Comparison of ENCODE assay signal across 16 cellular contexts in genomic region chr1:44290250-44291094, GRCh38.
DNase-seq lines count a peak whose midpoint lies in the region; ATAC-seq, FAIRE-seq and TF ChIP-seq lines count a peak whose summit lies in the region.
"Had no signal": no experiment of that assay in that cellular context is flagged by ENCODE, and none has a peak within 500 bp of the region (broad histone marks: within the 10 kb centered on the region; RNA-seq: fewer than 3 reads in every experiment).

No MANE protein-coding gene starts in this region.

- CTCF ChIA-PET in HEK293 (lab: Yijun Ruan, JAX) (interaction anchor here (0.7 to 1.2 kb wide), 3 partner anchors 23 to 101 kb away, joined by 3 to 6 read pairs (median 4); no protein-coding TSS in a partner anchor), K562 (lab: Yijun Ruan, JAX; ENCODE audit: low intra/inter-chr PET ratio) (no interaction called here), SK-N-SH (lab: Yijun Ruan, JAX) (interaction anchor here (4.5 kb wide), 1 partner anchor 73 kb away, joined by 16 read pairs; no protein-coding TSS in a partner anchor)

- TF ChIP-seq CTCF in HEK293 (tag by site-specific recombination; IDR thresholded peaks at IDR 0.05) = no peak
- peak; percentile 43 to 59 (median 50) for TF ChIP-seq CTCF in K562 (IDR thresholded peaks at IDR 0.05 in 2 of 3, conservative IDR thresholded peaks at IDR 0.05 in 1 of 3; ENCODE audit: insufficient read depth in 2 of 3, low read depth in 1 of 3, low read length in 3 of 3)
- no peak for TF ChIP-seq CTCF in osteoblast (IDR thresholded peaks at IDR 0.05; ENCODE audit: extremely low read depth, low read depth, low read length)
- no peak for TF ChIP-seq CTCF in SK-N-SH (IDR thresholded peaks at IDR 0.05)

- intact Hi-C loops in K562 (cut with micrococcal nuclease) = loop anchor here (2.0 to 10.0 kb wide), 3 partner anchors 52 to 304 kb away; partner anchors contain the start of gene CCDC24

- no peak overlapping the region for H3K4me3 ChIP-seq in HEK293 (ENCODE audit: low read depth, low read length)
- no peak overlapping the region for H3K4me3 ChIP-seq in K562
- H3K4me3 ChIP-seq in osteoblast (ENCODE audit: insufficient read depth, low read length) = no peak overlapping the region
- no peak overlapping the region for H3K4me3 ChIP-seq in SK-N-SH (ENCODE audit: low read depth in 2 of 2, low read length in 1 of 2)
- H3K4me3 ChIP-seq: HAP-1 had no signal

- ATAC-seq in K562 (peak; percentile 82), GM21367 (IDR thresholded peaks at IDR 0.05; ENCODE audit: unreplicated experiment) (no peak), GM18498 (IDR thresholded peaks at IDR 0.05; ENCODE audit: unreplicated experiment) (no peak)
- ATAC-seq: PC-3, T-cell had no signal

- peak; percentile 31 for DNase-seq in NCI-H69 (lab: John Stamatoyannopoulos, UW)
- peak; percentile 78 to 89 (median 84) for DNase-seq in K562 (ENCODE audit: extremely low read depth in 1 of 4, low spot score in 3 of 4)
- DNase-seq in osteoblast (ENCODE audit: insufficient read length, low spot score, missing footprints) = peak; percentile 29
- DNase-seq in SK-N-SH = no peak
- DNase-seq: DMS 273 treated with DMSO at 0.1 percent for 48 hours; KG1; NCI-H187 treated with DMSO at 0.1 percent for 48 hours; NCI-H2171; NCI-H524 treated with DMSO at 0.1 percent for 48 hours; NK-92 treated with Interleukin-12 subunit alpha and Interleukin-12 subunit beta, amount 100 ng/mL, for 24 hours; PC-3; T-cell had no signal

- WGBS in K562 (ENCODE audit: insufficient coverage, low coverage, missing lambda C conversion rate) = 1% methylated on average over 11 of the region's 11 CpGs
- WGBS in SK-N-SH (ENCODE audit: low lambda C conversion rate) = 92% methylated on average over 8 of the region's 11 CpGs

- H3K27me3 ChIP-seq in K562 (ENCODE audit: control insufficient read depth in 2 of 2, insufficient read depth in 2 of 2, low read length in 2 of 2) = no peaks in the 10 kb centered on the region
- no peaks in the 10 kb centered on the region for H3K27me3 ChIP-seq in osteoblast (ENCODE audit: insufficient read depth, low read length)
- H3K27me3 ChIP-seq in SK-N-SH (ENCODE audit: insufficient read depth) = no peaks in the 10 kb centered on the region

- H4K20me1 ChIP-seq in K562 (replicated peaks; ENCODE audit: control insufficient read depth, insufficient read depth, low read length) = no peaks in the 10 kb centered on the region; the same call in 1 of the 2 replicates
- H4K20me1 ChIP-seq in osteoblast (ENCODE audit: insufficient read depth, low read length) = peaks cover 32% of the 10 kb centered on the region
- H4K20me1 ChIP-seq in SK-N-SH (ENCODE audit: insufficient read depth) = no peaks in the 10 kb centered on the region

- TF ChIP-seq POLR2A in K562 (conservative IDR thresholded peaks at IDR 0.05) = no peak

- TF ChIP-seq EP300 in K562 (IDR thresholded peaks at IDR 0.05; ENCODE audit: low read length) = peak; percentile 97
- TF ChIP-seq EP300 in SK-N-SH (IDR thresholded peaks at IDR 0.05; ENCODE audit: borderline replicate concordance in 1 of 2, low read depth in 1 of 2, low read length in 1 of 2) = no peak

- H3K27ac ChIP-seq in HEK293 (ENCODE audit: extremely low read depth, low read depth, low read length) (no peak overlapping the region), K562 (ENCODE audit: extremely low read depth, low read depth, low read length) (peak overlapping the region; percentile 78), osteoblast (ENCODE audit: low read depth, low read length) (no peak overlapping the region), SK-N-SH (ENCODE audit: low read depth in 2 of 2, low read length in 1 of 2) (no peak overlapping the region)

- H3K9me2 ChIP-seq in SK-N-SH = no peaks in the 10 kb centered on the region

- in situ Hi-C loops in K562 (cut with MboI) = loop anchor here (5.0 to 10.0 kb wide), 2 partner anchors 73 to 196 kb away; no protein-coding TSS in a partner anchor

- H2AFZ ChIP-seq in K562 (ENCODE audit: low read depth, low read length) (peak overlapping the region; percentile 71), osteoblast (ENCODE audit: low read length) (no peak overlapping the region), SK-N-SH (ENCODE audit: low read depth) (no peak overlapping the region)

- FAIRE-seq in K562 (lab: Jason Lieb, UNC) = peak; percentile 86

- H3K4me2 ChIP-seq in K562 (ENCODE audit: insufficient read depth, low read length) (peak overlapping the region; percentile 68), osteoblast (ENCODE audit: insufficient read depth, low read length) (no peak overlapping the region), SK-N-SH (no peak overlapping the region)

- H3F3A ChIP-seq in SK-N-SH (replicated peaks; ENCODE audit: insufficient read depth) = no peaks in the 10 kb centered on the region

- H3K9ac ChIP-seq in K562 (ENCODE audit: insufficient read depth in 1 of 2, low read depth in 2 of 2, low read length in 2 of 2) (peak overlapping the region; percentile 35 to 59; a peak in 3 of 4 replicates), SK-N-SH (no peak overlapping the region)

- peaks cover 4% of the 10 kb centered on the region for H3K9me1 ChIP-seq in K562 (ENCODE audit: control insufficient read depth, insufficient read depth, low read length)

- H3K4me1 ChIP-seq in HEK293 (ENCODE audit: control insufficient read depth, insufficient read depth, low read length) = no peaks in the 10 kb centered on the region
- H3K4me1 ChIP-seq in K562 (replicated peaks in 1 of 2; ENCODE audit: control insufficient read depth in 2 of 2, insufficient read depth in 2 of 2, low read length in 2 of 2) = peaks cover 31 to 39% of the 10 kb centered on the region in 2 experiments
- peaks cover 15% of the 10 kb centered on the region for H3K4me1 ChIP-seq in osteoblast (ENCODE audit: insufficient read depth, low read length)
- peaks cover 0 to 26% of the 10 kb centered on the region in 2 experiments; a peak in 1 of 4 replicates for H3K4me1 ChIP-seq in SK-N-SH (ENCODE audit: control insufficient read depth in 1 of 2, insufficient read depth in 2 of 2, low read depth in 1 of 2, low read length in 1 of 2)
- H3K4me1 ChIP-seq: HAP-1 had no signal

- TF ChIP-seq RAD21 in K562 (CRISPR knock-in tag; conservative IDR thresholded peaks at IDR 0.05 in 1 of 2, IDR thresholded peaks at IDR 0.05 in 1 of 2) (no peak), SK-N-SH (IDR thresholded peaks at IDR 0.05; ENCODE audit: low read length) (no peak)

- H3K9me3 ChIP-seq in HEK293 (ENCODE audit: control insufficient read depth, insufficient read depth, low read depth, low read length) (no peaks in the 10 kb centered on the region), K562 (replicated peaks; ENCODE audit: control insufficient read depth, insufficient read depth, low read depth, low read length) (no peaks in the 10 kb centered on the region), osteoblast (ENCODE audit: low read depth, low read length) (no peaks in the 10 kb centered on the region), SK-N-SH (no peaks in the 10 kb centered on the region)
- H3K9me3 ChIP-seq: HAP-1 had no signal

- BruUV-seq in K562 (replicated peaks; lab: Mats Ljungman, UMichigan) = no TSS peak

- no peaks in the 10 kb centered on the region; the same call in 2 of the 3 replicates for H3K79me2 ChIP-seq in K562 (ENCODE audit: control insufficient read depth, insufficient read depth, low read length)
- no peaks in the 10 kb centered on the region for H3K79me2 ChIP-seq in osteoblast (ENCODE audit: insufficient read depth, low read length)
- H3K79me2 ChIP-seq in SK-N-SH (ENCODE audit: insufficient read depth) = no peaks in the 10 kb centered on the region

- POLR2A ChIA-PET in HEK293 (lab: Yijun Ruan, JAX) = no interaction called here
- POLR2A ChIA-PET in K562 (lab: Yijun Ruan, JAX) = interaction anchor here (0.5 to 1.6 kb wide), 15 partner anchors 8 to 747 kb away, joined by 3 to 8 read pairs (median 4); no protein-coding TSS in a partner anchor
- POLR2A ChIA-PET in SK-N-SH (lab: Yijun Ruan, JAX) = no interaction called here

- peaks cover 0 to 99% of the 10 kb centered on the region in 2 experiments; a peak in 1 of 3 replicates for H3K36me3 ChIP-seq in HEK293 (ENCODE audit: control insufficient read depth in 2 of 2, insufficient read depth in 1 of 2, low read length in 2 of 2)
- peaks cover 47% of the 10 kb centered on the region for H3K36me3 ChIP-seq in K562 (ENCODE audit: control insufficient read depth, insufficient read depth, low read length)
- H3K36me3 ChIP-seq in osteoblast (ENCODE audit: insufficient read depth, low read length) = peaks cover 13% of the 10 kb centered on the region
- peaks cover 10 to 67% of the 10 kb centered on the region in 2 experiments for H3K36me3 ChIP-seq in SK-N-SH (replicated peaks in 1 of 2; ENCODE audit: control insufficient read depth in 1 of 2, insufficient read depth in 2 of 2, low read length in 1 of 2)

TF ChIP-seq in HEK293, 187 proteins besides CTCF, POLR2A, EP300 and RAD21:
- peak; percentile 80 for TF ChIP-seq GLIS1 (tag by site-specific recombination; IDR thresholded peaks at IDR 0.05)
- no peak for TF ChIP-seq ZNF292 (tag by site-specific recombination; IDR thresholded peaks at IDR 0.05; ENCODE audit: borderline replicate concordance, low read depth)

TF ChIP-seq in K562, 482 proteins besides CTCF, POLR2A, EP300 and RAD21 (continues in another document):
- TF ChIP-seq BDP1 (IDR thresholded peaks at IDR 0.05; ENCODE audit: insufficient read depth, insufficient read length) = no peak

TF ChIP-seq in SK-N-SH, 30 proteins besides CTCF, POLR2A, EP300 and RAD21 (continues in another document):
- TF ChIP-seq ELF1 (IDR thresholded peaks at IDR 0.05) (no peak), FOXM1 (IDR thresholded peaks at IDR 0.05; ENCODE audit: low read depth) (no peak), MEF2A (IDR thresholded peaks at IDR 0.05; ENCODE audit: borderline replicate concordance, low read depth) (no peak)

Comparison
In these comparisons a context has a peak if more than half of its experiments do, and no peak if none do; other contexts are left out.
1. CTCF ChIP-seq: peak in K562 (3 of 3); none in HEK293 (single experiment), osteoblast (single experiment) and SK-N-SH (single experiment).
2. Of the 44 proteins assayed by ChIP-seq in both K562 and HEK293: peak only in K562: CTCF, KLF16, PRDM10, TCF7L2, TRIM28, ZBTB17 and 8 more; only in HEK293: none; in both: none; in neither: 27; mixed calls (peak in some experiments, not most) for 3.